ENCODE assay signal across 8 cellular contexts in the genomic region with DNA sequence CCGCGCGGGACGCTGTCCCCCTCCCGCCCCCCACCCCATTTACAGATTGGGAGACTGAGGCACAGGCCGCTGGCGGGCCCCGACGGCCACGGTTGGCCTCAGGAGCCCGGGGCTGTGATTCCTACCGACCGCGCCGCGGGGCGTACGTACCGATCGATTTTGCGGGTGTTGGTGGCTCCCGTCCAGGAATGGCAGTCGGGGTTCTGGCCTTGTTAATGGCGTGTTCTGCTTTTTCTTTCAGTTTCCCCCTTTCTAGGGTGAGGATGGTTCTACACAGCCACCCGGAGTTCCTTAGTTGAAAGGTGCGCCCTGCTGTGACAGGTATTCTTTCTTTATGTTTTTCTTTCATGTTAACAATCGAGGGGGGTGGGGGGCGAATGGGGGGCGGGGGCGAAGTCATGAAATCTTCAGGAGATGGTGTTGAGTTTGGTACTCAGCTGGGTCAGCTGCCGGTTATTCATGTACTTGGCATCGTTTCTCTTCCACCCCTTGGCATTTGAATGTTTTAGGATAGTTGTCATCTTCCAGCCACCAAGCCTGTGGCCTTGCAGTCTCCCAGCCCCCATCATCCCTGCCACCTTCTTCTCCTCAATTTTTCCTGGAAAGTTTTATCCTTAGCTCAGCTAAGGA. TPM values are rescaled to one million over a fixed set of nuclear protein-coding genes. Genes with fewer than 3 reads are reported as not detected.
DNase-seq lines count a peak whose midpoint lies in the region; ATAC-seq, FAIRE-seq and TF ChIP-seq lines count a peak whose summit lies in the region.

No MANE protein-coding gene starts in this region.

- no peak; a peak in 1 of 4 replicates for TF ChIP-seq POLR2A in HepG2 (IDR thresholded peaks at IDR 0.05; ENCODE audit: insufficient read depth in 1 of 2, low read depth in 2 of 2, low read length in 2 of 2)

- intact Hi-C loops in CD14-positive monocyte (cut with micrococcal nuclease) (loop anchor here (5.0 kb wide), 4 partner anchors 45 to 465 kb away; a partner anchor contains a TSS), HepG2 (cut with micrococcal nuclease; ENCODE audit: unreplicated experiment) (loop anchor here (5.0 kb wide), 1 partner anchor 75 kb away; no protein-coding TSS in a partner anchor)

- H3K79me2 ChIP-seq in HepG2 (ENCODE audit: insufficient read depth, low read length), result no peaks in the 10 kb centered on the region

- no peak for TF ChIP-seq EP300 in HepG2 (IDR thresholded peaks at IDR 0.05; ENCODE audit: low read depth in 2 of 2, low read length in 2 of 2)
- TF ChIP-seq EP300 in HepG2 (CRISPR knock-in tag; IDR thresholded peaks at IDR 0.05; ENCODE audit: borderline replicate concordance), result no peak

- no peak for TF ChIP-seq RAD21 in HepG2 (CRISPR knock-in tag; IDR thresholded peaks at IDR 0.05)

- H3K27ac Mint-ChIP-seq in CD14-positive monocyte, result peak overlapping the region; percentile 91 to 98 (median 97)
- H3K27ac Mint-ChIP-seq in stimulated activated memory B cell treated with anti-CD40 and anti-IgM and Interleukin-4, amounts not matched to agents 10 μg/mL and 1 μg/mL and 100 μg/mL, for 72 hours, result peak overlapping the region; percentile 90

- H3K4me1 ChIP-seq in HepG2 (ENCODE audit: insufficient read depth, low read length), result peaks cover 19% of the 10 kb centered on the region

- no peaks in the 10 kb centered on the region for H3K27me3 Mint-ChIP-seq in CD14-positive monocyte (ENCODE audit: low read depth in 3 of 3)
- H3K27me3 Mint-ChIP-seq in stimulated activated memory B cell treated with anti-CD40 and anti-IgM and Interleukin-4, amounts not matched to agents 10 μg/mL and 1 μg/mL and 100 μg/mL, for 72 hours, result no peaks in the 10 kb centered on the region

- in situ Hi-C loops in HepG2 (cut with HindIII; ENCODE audit: extremely low pct_ligation_motif_present, low pct_unique_long_range_greater_than_20kb), result no loop called here

- H3K4me2 ChIP-seq in HepG2 (ENCODE audit: low read depth, low read length), result peak overlapping the region; percentile 76

- no TSS peak for BruUV-seq in HepG2 (replicated peaks; lab: Mats Ljungman, UMichigan)

- H3K27me3 ChIP-seq in HepG2 (ENCODE audit: control insufficient read depth in 1 of 2, insufficient read depth in 2 of 2, low read length in 2 of 2), result no peaks in the 10 kb centered on the region

- no peak for TF ChIP-seq CTCF in CD14-positive monocyte (IDR thresholded peaks at IDR 0.05)
- TF ChIP-seq CTCF in VCaP (conservative IDR thresholded peaks at IDR 0.05), result no peak
- TF ChIP-seq CTCF in HepG2 (CRISPR knock-in tag; IDR thresholded peaks at IDR 0.05), result no peak

- H3K4me1 Mint-ChIP-seq in CD14-positive monocyte, result peaks cover 54% of the 10 kb centered on the region
- H3K4me1 Mint-ChIP-seq in stimulated activated memory B cell treated with anti-CD40 and anti-IgM and Interleukin-4, amounts not matched to agents 10 μg/mL and 1 μg/mL and 100 μg/mL, for 72 hours, result peaks cover 63% of the 10 kb centered on the region

- H3K9me3 ChIP-seq in HepG2 (ENCODE audit: low read length), result no peaks in the 10 kb centered on the region

- H3K9ac ChIP-seq in HepG2 (ENCODE audit: insufficient read depth, low read depth, low read length), result peak overlapping the region; percentile 77

- DNase-seq in CD14-positive monocyte (ENCODE audit: low spot score) (no peak), HEK293T (ENCODE audit: extremely low spot score) (peak; percentile 25), HepG2 (ENCODE audit: low spot score) (no peak)

- CTCF ChIA-PET in HEK293T (lab: Yijun Ruan, JAX), result no interaction called here
- CTCF ChIA-PET in HepG2 (lab: Yijun Ruan, JAX; ENCODE audit: low intra/inter-chr PET ratio, low total read pairs), result no interaction called here

- no peaks in the 10 kb centered on the region for H4K20me1 ChIP-seq in HepG2 (ENCODE audit: insufficient read depth, low read length)

- POLR2A ChIA-PET in HEK293T (lab: Yijun Ruan, JAX), result no interaction called here
- POLR2A ChIA-PET in HepG2 (lab: Yijun Ruan, JAX), result no interaction called here

- peaks cover 43 to 44% of the 10 kb centered on the region in 2 donors for H3K36me3 Mint-ChIP-seq in CD14-positive monocyte
- peaks cover 45% of the 10 kb centered on the region for H3K36me3 Mint-ChIP-seq in stimulated activated memory B cell treated with anti-CD40 and anti-IgM and Interleukin-4, amounts not matched to agents 10 μg/mL and 1 μg/mL and 100 μg/mL, for 72 hours

- peak overlapping the region; percentile 77 to 94 (median 86) for H3K4me3 ChIP-seq in HepG2 (replicated peaks in 1 of 3; ENCODE audit: insufficient read depth in 1 of 3, low read depth in 2 of 3, low read length in 3 of 3)

- no peak for ATAC-seq in HepG2
- ATAC-seq in stimulated activated memory B cell treated with anti-CD40 and anti-IgM and Interleukin-4, amounts not matched to agents 10 μg/mL and 1 μg/mL and 100 μg/mL, for 72 hours, result peak; percentile 28
- ATAC-seq in HG03108 (IDR thresholded peaks at IDR 0.05; ENCODE audit: unreplicated experiment), result no peak
- no peak for ATAC-seq in HG02870 (IDR thresholded peaks at IDR 0.05; ENCODE audit: unreplicated experiment)

- H3K27ac ChIP-seq in VCaP, result peak overlapping the region; percentile 60; the same call in 1 of the 2 replicates
- peak overlapping the region; percentile 73 for H3K27ac ChIP-seq in cingulate gyrus (ENCODE audit: low read depth, low read length)
- H3K27ac ChIP-seq in HepG2 (ENCODE audit: extremely low read length, insufficient read depth, low read length), result no peak overlapping the region

- WGBS in HepG2 (ENCODE audit: low lambda C conversion rate), result 4% methylated on average over 22 of the region's 32 CpGs

- no peak for FAIRE-seq in HepG2 (lab: Jason Lieb, UNC)

- no peak overlapping the region for H2AFZ ChIP-seq in HepG2 (ENCODE audit: low read length)

- H3K9me3 Mint-ChIP-seq in CD14-positive monocyte, result no peaks in the 10 kb centered on the region
- H3K9me3 Mint-ChIP-seq in stimulated activated memory B cell treated with anti-CD40 and anti-IgM and Interleukin-4, amounts not matched to agents 10 μg/mL and 1 μg/mL and 100 μg/mL, for 72 hours, result no peaks in the 10 kb centered on the region

- H3K36me3 ChIP-seq in HepG2 (replicated peaks in 1 of 2; ENCODE audit: control insufficient read depth in 1 of 2, insufficient read depth in 2 of 2, low read length in 2 of 2), result no peaks in the 10 kb centered on the region

- H3K4me3 Mint-ChIP-seq in CD14-positive monocyte, result peak overlapping the region; percentile 82 to 88
- peak overlapping the region; percentile 88 for H3K4me3 Mint-ChIP-seq in stimulated activated memory B cell treated with anti-CD40 and anti-IgM and Interleukin-4, amounts not matched to agents 10 μg/mL and 1 μg/mL and 100 μg/mL, for 72 hours

RNA-seq across cellular contexts. Expression of a gene that starts 0.8 kb away (rescaled TPM):
- polyA plus RNA-seq in CD14-positive monocyte (10 to 100 TPM; 35.9 to 57.9 TPM), HepG2 (2011; rRNA removed) (6.0 and 6.1 TPM in 2 replicates)
- total RNA-seq in HepG2 (2016; rRNA removed; fragmentation: Illumina TruSeq; extraction: Trizol), result 11.4 and 16.0 TPM in 2 replicates
- total RNA-seq in HepG2 (2016; cell fraction: cytosol; rRNA removed; fragmentation: Illumina TruSeq; extraction: Trizol; ENCODE audit: low read depth), result 2.6 and 3.0 TPM in 2 replicates
- 14.3 and 16.1 TPM in 2 replicates for total RNA-seq in HepG2 (2016; cell fraction: insoluble cytoplasmic fraction; rRNA removed; fragmentation: Illumina TruSeq; extraction: Trizol)
- 10.5 and 11.2 TPM in 2 replicates for total RNA-seq in HepG2 (2016; cell fraction: membrane; rRNA removed; fragmentation: Illumina TruSeq; extraction: Trizol)
- 12.3 and 12.6 TPM in 2 replicates for total RNA-seq in HepG2 (2016; cell fraction: nucleus; rRNA removed; fragmentation: Illumina TruSeq; extraction: Trizol)
- 3.1 and 4.8 TPM in 2 replicates for polyA plus RNA-seq in HepG2 (2011; cell fraction: cytosol; rRNA removed)
- polyA plus RNA-seq in HepG2 (2011; cell fraction: nucleus; rRNA removed), result 5.0 and 7.6 TPM in 2 replicates
- polyA plus RNA-seq in HepG2 (2012), result 6.2 and 8.4 TPM in 2 replicates
- 1.7 and 1.8 TPM in 2 replicates for polyA plus RNA-seq in HepG2 (2016; cell fraction: cytosol; fragmentation: Illumina TruSeq; extraction: Trizol; ENCODE audit: low read depth)
- 9.7 and 10.4 TPM in 2 replicates for polyA plus RNA-seq in HepG2 (2016; cell fraction: insoluble cytoplasmic fraction; fragmentation: Illumina TruSeq; extraction: Trizol; ENCODE audit: low read depth)
- 4.9 and 6.5 TPM in 2 replicates for polyA plus RNA-seq in HepG2 (2016; cell fraction: membrane; fragmentation: Illumina TruSeq; extraction: Trizol; ENCODE audit: low read depth)
- polyA plus RNA-seq in HepG2 (2016; cell fraction: nucleus; fragmentation: Illumina TruSeq; extraction: Trizol; ENCODE audit: insufficient read depth, low read depth), result 9.6 and 11.6 TPM in 2 replicates
- polyA minus RNA-seq in HepG2 (2011; rRNA and poly(A)+ RNA removed; ENCODE audit: low replicate concordance), result 5.0 and 11.2 TPM in 2 replicates
- polyA minus RNA-seq in HepG2 (2011; cell fraction: cytosol; rRNA and poly(A)+ RNA removed), result 5.4 and 7.9 TPM in 2 replicates
- 39.4 and 52.8 TPM in 2 replicates for polyA minus RNA-seq in HepG2 (2011; cell fraction: nucleus; rRNA and poly(A)+ RNA removed)

RNA-seq across cellular contexts. Expression of a gene that starts 49.2 kb away (rescaled TPM):
- polyA plus RNA-seq in CD14-positive monocyte, result 10 to 100 TPM; 18.5 to 29.7 TPM
- total RNA-seq in HepG2 (2016; rRNA removed; fragmentation: Illumina TruSeq; extraction: Trizol), result 0.27 and 0.29 TPM in 2 replicates
- 0.18 and 0.20 TPM in 2 replicates for total RNA-seq in HepG2 (2016; cell fraction: cytosol; rRNA removed; fragmentation: Illumina TruSeq; extraction: Trizol; ENCODE audit: low read depth)
- 0.09 and 0.12 TPM in 2 replicates for total RNA-seq in HepG2 (2016; cell fraction: insoluble cytoplasmic fraction; rRNA removed; fragmentation: Illumina TruSeq; extraction: Trizol)
- total RNA-seq in HepG2 (2016; cell fraction: membrane; rRNA removed; fragmentation: Illumina TruSeq; extraction: Trizol), result 0.21 TPM in 1 of 2 replicates, not detected in the other
- total RNA-seq in HepG2 (2016; cell fraction: nucleus; rRNA removed; fragmentation: Illumina TruSeq; extraction: Trizol), result 0.22 and 0.38 TPM in 2 replicates
- polyA plus RNA-seq in HepG2 (2011; rRNA removed), result 0.76 and 0.81 TPM in 2 replicates
- 0.36 and 0.68 TPM in 2 replicates for polyA plus RNA-seq in HepG2 (2011; cell fraction: cytosol; rRNA removed)
- 1.9 and 2.3 TPM in 2 replicates for polyA plus RNA-seq in HepG2 (2011; cell fraction: nucleus; rRNA removed)
- 0.19 and 0.29 TPM in 2 replicates for polyA plus RNA-seq in HepG2 (2012)
- polyA plus RNA-seq in HepG2 (2016; cell fraction: cytosol; fragmentation: Illumina TruSeq; extraction: Trizol; ENCODE audit: low read depth), result 0.02 and 0.03 TPM in 2 replicates
- polyA plus RNA-seq in HepG2 (2016; cell fraction: insoluble cytoplasmic fraction; fragmentation: Illumina TruSeq; extraction: Trizol; ENCODE audit: low read depth), result not detected in 2 replicates
- not detected in 2 replicates for polyA plus RNA-seq in HepG2 (2016; cell fraction: membrane; fragmentation: Illumina TruSeq; extraction: Trizol; ENCODE audit: low read depth)
- polyA plus RNA-seq in HepG2 (2016; cell fraction: nucleus; fragmentation: Illumina TruSeq; extraction: Trizol; ENCODE audit: insufficient read depth, low read depth), result 0.17 and 0.37 TPM in 2 replicates
- polyA minus RNA-seq in HepG2 (2011; rRNA and poly(A)+ RNA removed; ENCODE audit: low replicate concordance), result 4.8 TPM in 1 of 2 replicates, not detected in the other
- 0.49 and 1.1 TPM in 2 replicates for polyA minus RNA-seq in HepG2 (2011; cell fraction: cytosol; rRNA and poly(A)+ RNA removed)
- 2.1 and 2.3 TPM in 2 replicates for polyA minus RNA-seq in HepG2 (2011; cell fraction: nucleus; rRNA and poly(A)+ RNA removed)

Comparison
In these comparisons a context has a peak if more than half of its experiments do, and no peak if none do; other contexts are left out.
1. RNA of a gene that starts 49.2 kb away (polyA plus RNA-seq): 18.5 to 29.7 TPM in CD14-positive monocyte; 0.02 to 2.3 TPM in HepG2; every median in the first group is over 4 times any median in the second.